ENCODE assay signal across 12 cellular contexts in the genomic region with DNA sequence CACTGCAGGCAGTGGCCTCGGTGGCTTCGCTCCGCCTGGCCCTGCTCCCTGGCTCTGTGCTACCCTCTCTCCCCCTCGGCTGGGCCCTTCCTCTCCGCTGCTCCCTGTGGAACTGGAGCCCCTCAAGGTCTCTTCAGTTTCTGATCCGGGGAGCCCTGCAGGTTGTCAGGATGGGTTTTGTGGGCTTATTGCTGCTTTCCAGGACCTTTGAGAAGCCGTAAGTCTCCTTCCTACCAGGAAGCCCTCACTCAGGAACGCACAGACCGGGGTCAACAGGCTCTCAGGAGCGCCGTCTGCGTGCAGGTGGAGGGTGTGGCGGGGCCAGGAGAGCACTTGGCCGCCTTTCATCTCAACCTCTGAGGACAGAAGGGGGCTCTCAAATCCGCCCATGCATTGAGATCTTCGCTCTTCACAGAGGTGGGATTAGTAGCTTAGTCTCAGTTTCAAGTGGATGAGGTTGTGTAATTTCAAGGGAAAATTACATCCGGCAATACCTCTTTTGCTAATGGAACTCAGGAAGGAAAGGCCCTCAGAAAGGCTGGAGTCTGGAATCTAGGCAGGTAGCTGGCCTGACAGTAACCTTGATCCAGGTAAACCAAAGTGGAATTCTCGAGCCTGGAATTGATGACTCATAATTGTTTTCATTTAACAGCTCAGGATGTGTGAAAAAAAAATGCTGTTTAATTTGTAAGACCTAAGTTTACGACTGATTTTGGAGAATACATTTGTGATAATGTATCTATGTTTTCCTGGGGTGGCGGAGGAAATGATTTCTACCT.
DNase-seq lines count a peak whose midpoint lies in the region; ATAC-seq and TF ChIP-seq lines count a peak whose summit lies in the region.
"Had no signal": no experiment of that assay in that cellular context is flagged by ENCODE, and none has a peak within 500 bp of the region (broad histone marks: within the 10 kb centered on the region; RNA-seq: fewer than 3 reads in every experiment).

No MANE protein-coding gene starts in this region.

- peak overlapping the region; percentile 41 for H2AFZ ChIP-seq in IMR-90 (replicated peaks; ENCODE audit: low read length, poor library complexity)
- H2AFZ ChIP-seq in neuronal stem cell (ENCODE audit: low read length) = no peak overlapping the region

- 0 out of 2 replicates have a peak, but pooled peaks cover 6% of the 10 kb centered on the region for H3K9me1 ChIP-seq in IMR-90 (ENCODE audit: insufficient read depth, low read length)

- no peaks in the 10 kb centered on the region for H3K9me3 ChIP-seq in IMR-90 (ENCODE audit: control insufficient read depth, insufficient read depth, low read length)
- H3K9me3 ChIP-seq in neuronal stem cell (replicated peaks in 1 of 2; ENCODE audit: control insufficient read depth in 2 of 2, insufficient read depth in 1 of 2, low read depth in 1 of 2, low read length in 2 of 2) = peaks cover 2 to 7% of the 10 kb centered on the region in 2 donors

- no peak overlapping the region for H3K14ac ChIP-seq in IMR-90 (replicated peaks; ENCODE audit: low read depth, low read length)
- H3K14ac ChIP-seq in neuronal stem cell (ENCODE audit: low read length) = no peak overlapping the region

- no peak overlapping the region for H3K4me3 ChIP-seq in IMR-90 (ENCODE audit: insufficient read depth, low read depth, low read length)
- no peak overlapping the region for H3K4me3 ChIP-seq in neuronal stem cell (ENCODE audit: low read length in 2 of 2)

- H3K56ac ChIP-seq in IMR-90 (ENCODE audit: extremely low read depth, insufficient read depth, low read length) = no peak overlapping the region

- H2BK5ac ChIP-seq in IMR-90 (ENCODE audit: low read depth, low read length, poor library complexity, severe bottlenecking) (no peak overlapping the region), neuronal stem cell (ENCODE audit: low read length) (no peak overlapping the region)

- CTCF ChIA-PET in IMR-90 (lab: Yijun Ruan, JAX) = no interaction called here
- CTCF ChIA-PET in GM10248 (lab: Yijun Ruan, JAX) = interaction anchor here (0.7 to 1.8 kb wide), 2 partner anchors 7 to 9 kb away, joined by 4 read pairs; no protein-coding TSS in a partner anchor

- in situ Hi-C loops in IMR-90 (cut with MboI; ENCODE audit: low sequenced_read_pairs) = no loop called here

- TF ChIP-seq POLR2A in IMR-90 (IDR thresholded peaks at IDR 0.05; ENCODE audit: low read depth, low read length) = no peak

- peak overlapping the region; percentile 21 for H3K27ac Mint-ChIP-seq in T-helper 2 cell treated with Interferon-gamma antibody and Interleukin-4, amounts not matched to agents 5 μg/mL and 100 μg/mL, for 36 hours
- H3K27ac Mint-ChIP-seq: activated CD4-positive, alpha-beta memory T cell treated with anti-CD3 and anti-CD28 coated beads, Interleukin-2, amount 10 ng/mL, durations not matched to agents 7 days and 5 days had no signal

- no TSS peak for BruUV-seq in IMR-90 (replicated peaks; lab: Mats Ljungman, UMichigan)

- H3K18ac ChIP-seq in IMR-90 (ENCODE audit: low read depth, low read length) (no peak overlapping the region), neuronal stem cell (ENCODE audit: low read length) (no peak overlapping the region)

- peaks cover 5% of the 10 kb centered on the region for H3K4me1 Mint-ChIP-seq in T-helper 2 cell treated with Interferon-gamma antibody and Interleukin-4, amounts not matched to agents 5 μg/mL and 100 μg/mL, for 36 hours (ENCODE audit: low read depth)

- H4K8ac ChIP-seq in IMR-90 (ENCODE audit: low read depth in 2 of 2, low read length in 2 of 2) = no peak overlapping the region
- no peak overlapping the region for H4K8ac ChIP-seq in neuronal stem cell (ENCODE audit: low read depth, low read length)

- 93% methylated on average over 7 of the region's 20 CpGs; no CpG with 5 or more reads in 1 of the 2 experiments for WGBS in IMR-90 (ENCODE audit: extremely low coverage in 2 of 2, insufficient read length in 1 of 2), 2 experiments
- no CpG with 5 or more reads among the region's 20 CpGs for WGBS in neuronal stem cell (ENCODE audit: extremely low coverage in 2 of 2, insufficient read length in 2 of 2, insufficient replicate concordance in 1 of 2), 2 donors

- H2AK9ac ChIP-seq in IMR-90 (replicated peaks; ENCODE audit: low read depth, low read length, poor library complexity) = no peak overlapping the region

- DNase-seq in T-helper 2 cell treated with Interferon-gamma antibody and Interleukin-4, amounts not matched to agents 5 μg/mL and 100 μg/mL, for 36 hours (ENCODE audit: low spot score) = no peak
- DNase-seq in T-helper 2 cell = no peak
- no peak for DNase-seq in IMR-90
- peak; percentile 13 for DNase-seq in amniotic epithelial cell (ENCODE audit: low read depth)
- DNase-seq in neuronal stem cell (ENCODE audit: low spot score) = no peak
- no peak for DNase-seq in stimulated activated CD4-positive, alpha-beta T cell treated with anti-CD3 and anti-CD28 coated beads, Interleukin-4, amount 100 ng/mL, for 4 hours
- DNase-seq in GM10248 (ENCODE audit: extremely low spot score) = no peak
- DNase-seq: activated CD4-positive, alpha-beta memory T cell treated with anti-CD3 and anti-CD28 coated beads, Interleukin-2, amount 10 ng/mL, durations not matched to agents 7 days and 5 days; activated gamma-delta T cell; left colon; NCI-H69 had no signal

- no peak overlapping the region for H3K9ac ChIP-seq in IMR-90 (ENCODE audit: low read depth, low read length)
- peak overlapping the region; percentile 12 for H3K9ac ChIP-seq in neuronal stem cell (ENCODE audit: low read depth, low read length, poor library complexity)

- H2AK5ac ChIP-seq in IMR-90 (ENCODE audit: low read depth, low read length) = no peak overlapping the region
- no peak overlapping the region for H2AK5ac ChIP-seq in neuronal stem cell (ENCODE audit: low read depth, low read length)

- POLR2A ChIA-PET in IMR-90 (lab: Charles Lee; ENCODE audit: unreplicated experiment) = no interaction called here
- POLR2A ChIA-PET in GM10248 (lab: Yijun Ruan, JAX) = interaction anchor here (0.6 kb wide), 1 partner anchor 1877 kb away, joined by 5 read pairs; a partner anchor contains a TSS

- H3K4me1 ChIP-seq in IMR-90 (ENCODE audit: control insufficient read depth, insufficient read depth, low read length) (peaks cover 2% of the 10 kb centered on the region; the same call in 1 of the 2 replicates), neuronal stem cell (ENCODE audit: control insufficient read depth in 2 of 2, insufficient read depth in 1 of 2, low read depth in 1 of 2, low read length in 2 of 2) (no peaks in the 10 kb centered on the region)

- H3K27me3 ChIP-seq in IMR-90 (ENCODE audit: control insufficient read depth, insufficient read depth, low read length) (no peaks in the 10 kb centered on the region), neuronal stem cell (ENCODE audit: control insufficient read depth in 3 of 3, insufficient read depth in 3 of 3, low read depth in 1 of 3, low read length in 3 of 3) (no peaks in the 10 kb centered on the region)

- H3K23ac ChIP-seq in IMR-90 (ENCODE audit: low read depth, low read length) = no peak overlapping the region
- no peak overlapping the region for H3K23ac ChIP-seq in neuronal stem cell (ENCODE audit: low read depth, low read length, poor library complexity)

- H4K20me1 ChIP-seq in IMR-90 (ENCODE audit: insufficient read depth, low read length) = no peaks in the 10 kb centered on the region

- H3K27ac ChIP-seq in IMR-90 (ENCODE audit: insufficient read depth, low read length) (no peak overlapping the region), neuronal stem cell (replicated peaks; ENCODE audit: low read length) (no peak overlapping the region)

- H4K5ac ChIP-seq in IMR-90 (ENCODE audit: low read depth, low read length) = no peak overlapping the region

- H3K79me1 ChIP-seq in IMR-90 (ENCODE audit: low read depth in 1 of 2, low read length in 2 of 2) (peaks cover 0 to 3% of the 10 kb centered on the region in 2 experiments; a peak in 1 of 4 replicates), neuronal stem cell (ENCODE audit: low read depth, low read length) (peaks cover 3% of the 10 kb centered on the region)

- no peak overlapping the region for H3K4ac ChIP-seq in IMR-90 (ENCODE audit: low read depth, low read length)
- H3K4ac ChIP-seq in neuronal stem cell (ENCODE audit: low read length) = no peak overlapping the region

- H3K4me2 ChIP-seq in IMR-90 (ENCODE audit: low read depth, low read length) (no peak overlapping the region), neuronal stem cell (ENCODE audit: insufficient read depth, low read length, poor library complexity, severe bottlenecking) (no peak overlapping the region)

- peaks cover 4% of the 10 kb centered on the region for H3K9me3 Mint-ChIP-seq in T-helper 2 cell treated with Interferon-gamma antibody and Interleukin-4, amounts not matched to agents 5 μg/mL and 100 μg/mL, for 36 hours

- no peak for TF ChIP-seq CTCF in IMR-90 (conservative IDR thresholded peaks at IDR 0.05; ENCODE audit: low read depth, low read length)
- no peak for TF ChIP-seq CTCF in GM10248 (IDR thresholded peaks at IDR 0.05; ENCODE audit: control extremely low read depth, extremely low read depth, low read depth, missing control alignments)

- dilution Hi-C loops in IMR-90 (cut with HindIII; ENCODE audit: low sequenced_read_pairs, unreplicated experiment) = no loop called here

- H3K27me3 Mint-ChIP-seq in T-helper 2 cell treated with Interferon-gamma antibody and Interleukin-4, amounts not matched to agents 5 μg/mL and 100 μg/mL, for 36 hours (ENCODE audit: low read depth) = no peaks in the 10 kb centered on the region
- H3K27me3 Mint-ChIP-seq: activated CD4-positive, alpha-beta memory T cell treated with anti-CD3 and anti-CD28 coated beads, Interleukin-2, amount 10 ng/mL, durations not matched to agents 7 days and 5 days had no signal

- H3K36me3 ChIP-seq in IMR-90 (ENCODE audit: control insufficient read depth, insufficient read depth, low read length) (no peaks in the 10 kb centered on the region), neuronal stem cell (replicated peaks in 1 of 2; ENCODE audit: control insufficient read depth in 2 of 2, insufficient read depth in 2 of 2, low read length in 2 of 2) (peaks cover 3 to 31% of the 10 kb centered on the region in 2 donors)

- peaks cover 14% of the 10 kb centered on the region for H3K36me3 Mint-ChIP-seq in T-helper 2 cell treated with Interferon-gamma antibody and Interleukin-4, amounts not matched to agents 5 μg/mL and 100 μg/mL, for 36 hours (ENCODE audit: low read depth)

- intact Hi-C loops in IMR-90 (cut with micrococcal nuclease) = no loop called here

- no peak overlapping the region for H2BK15ac ChIP-seq in IMR-90 (ENCODE audit: low read depth, low read length)
- H2BK15ac ChIP-seq in neuronal stem cell (ENCODE audit: low read length) = no peak overlapping the region

- no peak overlapping the region for H4K91ac ChIP-seq in IMR-90 (ENCODE audit: insufficient read depth, low read depth, low read length)
- H4K91ac ChIP-seq in neuronal stem cell (ENCODE audit: low read depth, low read length, poor library complexity) = no peak overlapping the region

- ATAC-seq in IMR-90 (ENCODE audit: low read depth) = no peak
- ATAC-seq in GM21360 (IDR thresholded peaks at IDR 0.05; ENCODE audit: unreplicated experiment) = no peak
- ATAC-seq: left colon had no signal

- no peak overlapping the region for H2BK20ac ChIP-seq in IMR-90 (ENCODE audit: low read depth, low read length)

- H2BK120ac ChIP-seq in IMR-90 (ENCODE audit: low read depth, low read length) (no peak overlapping the region), neuronal stem cell (ENCODE audit: low read depth, low read length) (no peak overlapping the region)

- no peak overlapping the region for H2BK12ac ChIP-seq in neuronal stem cell (ENCODE audit: low read length)

- TF ChIP-seq RAD21 in IMR-90 (IDR thresholded peaks at IDR 0.05; ENCODE audit: low read length) = no peak

- H3K4me3 Mint-ChIP-seq in T-helper 2 cell treated with Interferon-gamma antibody and Interleukin-4, amounts not matched to agents 5 μg/mL and 100 μg/mL, for 36 hours = no peak overlapping the region
- H3K4me3 Mint-ChIP-seq: activated CD4-positive, alpha-beta memory T cell treated with anti-CD3 and anti-CD28 coated beads, Interleukin-2, amount 10 ng/mL, durations not matched to agents 7 days and 5 days had no signal
